Comparison of ENCODE assay signal across 1 cellular context in genomic region chr17:4365103-4365627, GRCh38.
TF ChIP-seq lines count a peak whose summit lies in the region.

No MANE protein-coding gene starts in this region.

TF ChIP-seq in HEK293, 187 proteins besides CTCF, POLR2A, EP300 and RAD21 (continued from another document and continues in another):
- TF ChIP-seq ZNF398 (tag by site-specific recombination; IDR thresholded peaks at IDR 0.05) (no peak), ZNF302 (tag by site-specific recombination; IDR thresholded peaks at IDR 0.05; ENCODE audit: low read depth) (no peak), ZNF239 (tag by site-specific recombination; IDR thresholded peaks at IDR 0.05) (no peak), ZNF26 (tag by site-specific recombination; IDR thresholded peaks at IDR 0.05) (no peak), ZNF624 (tag by site-specific recombination; IDR thresholded peaks at IDR 0.05) (no peak), TRIM28 (IDR thresholded peaks at IDR 0.05; ENCODE audit: borderline replicate concordance, low read length) (peak; percentile 17; the same call in 1 of the 2 replicates), ZNF24 (tag by site-specific recombination; IDR thresholded peaks at IDR 0.05) (0 out of 2 replicates have a peak, but pooled peaks have one; percentile 24), PRDM4 (tag by site-specific recombination; IDR thresholded peaks at IDR 0.05) (0 out of 2 replicates have a peak, but pooled peaks have one; percentile 27), HOXC10 (CRISPR knock-in tag; IDR thresholded peaks at IDR 0.05) (no peak), PBX3 (CRISPR knock-in tag; IDR thresholded peaks at IDR 0.05) (no peak), REST (tag by site-specific recombination; IDR thresholded peaks at IDR 0.05) (no peak), MZF1 (tag by site-specific recombination; IDR thresholded peaks at IDR 0.05; ENCODE audit: borderline replicate concordance) (no peak), ZNF404 (tag by site-specific recombination; IDR thresholded peaks at IDR 0.05) (0 out of 2 replicates have a peak, but pooled peaks have one; percentile 27), OSR2 (tag by site-specific recombination; IDR thresholded peaks at IDR 0.05) (peak; percentile 95), PRDM10 (tag by site-specific recombination; IDR thresholded peaks at IDR 0.05) (peak; percentile 50; the same call in 1 of the 2 replicates), ZNF837 (tag by site-specific recombination; IDR thresholded peaks at IDR 0.05) (no peak), ZNF280D (tag by site-specific recombination; IDR thresholded peaks at IDR 0.05) (no peak), ZNF510 (tag by site-specific recombination; IDR thresholded peaks at IDR 0.05; ENCODE audit: insufficient replicate concordance) (no peak), ZNF701 (tag by site-specific recombination; IDR thresholded peaks at IDR 0.05) (no peak), PATZ1 (tag by site-specific recombination; IDR thresholded peaks at IDR 0.05) (peak; percentile 71), ZNF600 (tag by site-specific recombination; IDR thresholded peaks at IDR 0.05) (0 out of 2 replicates have a peak, but pooled peaks have one; percentile 18), ZNF660 (tag by site-specific recombination; IDR thresholded peaks at IDR 0.05) (0 out of 2 replicates have a peak, but pooled peaks have one; percentile 17), GLIS2 (tag by site-specific recombination; IDR thresholded peaks at IDR 0.05) (peak; percentile 48), SP2 (tag by site-specific recombination; IDR thresholded peaks at IDR 0.05) (peak; percentile 62), ZSCAN30 (tag by site-specific recombination; IDR thresholded peaks at IDR 0.05) (peak; percentile 66; the same call in 1 of the 2 replicates), PRDM6 (tag by site-specific recombination; IDR thresholded peaks at IDR 0.05) (no peak), WT1 (tag by site-specific recombination; IDR thresholded peaks at IDR 0.05) (no peak), ZFP37 (tag by site-specific recombination; IDR thresholded peaks at IDR 0.05) (no peak), ZNF18 (tag by site-specific recombination; IDR thresholded peaks at IDR 0.05) (no peak)
